ENCODE assay signal across 20 cellular contexts in genomic region chr2:28772351-28772750, GRCh38. TPM values are rescaled to one million over a fixed set of nuclear protein-coding genes. Genes with fewer than 3 reads are reported as not detected.
A peak's percentile ranks its signal among the peaks of the same experiment; 100 is the strongest.
DNase-seq lines count a peak whose midpoint lies in the region; ATAC-seq and TF ChIP-seq lines count a peak whose summit lies in the region.
"Had no signal": no experiment of that assay in that cellular context is flagged by ENCODE, and none has a peak within 500 bp of the region (broad histone marks: within the 10 kb centered on the region; RNA-seq: fewer than 3 reads in every experiment).

No MANE protein-coding gene starts in this region.

- H3K4me2 ChIP-seq in SK-N-SH = no peak overlapping the region
- H3K4me2 ChIP-seq in IMR-90 (ENCODE audit: low read depth, low read length) = no peak overlapping the region
- H3K4me2 ChIP-seq: A549 had no signal

- WGBS in SK-N-SH (ENCODE audit: low lambda C conversion rate) = 98% methylated on average over 2 of the region's 2 CpGs
- no CpG with 5 or more reads among the region's 2 CpGs for WGBS in IMR-90 (ENCODE audit: extremely low coverage in 2 of 2, insufficient read length in 1 of 2), 2 experiments

- H3K4me3 ChIP-seq in SK-N-SH (ENCODE audit: low read depth in 2 of 2, low read length in 1 of 2) (no peak overlapping the region), IMR-90 (ENCODE audit: insufficient read depth, low read depth, low read length) (no peak overlapping the region)
- H3K4me3 ChIP-seq: A549, K562 had no signal

- H4K91ac ChIP-seq in IMR-90 (ENCODE audit: insufficient read depth, low read depth, low read length) = no peak overlapping the region

- peaks cover 14% of the 10 kb centered on the region for H3K36me3 Mint-ChIP-seq in type B pancreatic cell
- peaks cover 37% of the 10 kb centered on the region for H3K36me3 Mint-ChIP-seq in stimulated activated effector memory CD8-positive, alpha-beta T cell treated with anti-CD3 and anti-CD28 coated beads, Interleukin-12 subunit alpha, Interleukin-12 subunit beta, amount 100 ng/mL, for 72 hours

- TF ChIP-seq EP300 in SK-N-SH (IDR thresholded peaks at IDR 0.05; ENCODE audit: borderline replicate concordance in 1 of 2, low read depth in 1 of 2, low read length in 1 of 2) = no peak

- no peak for TF ChIP-seq POLR2A in IMR-90 (IDR thresholded peaks at IDR 0.05; ENCODE audit: low read depth, low read length)

- H3K56ac ChIP-seq in IMR-90 (ENCODE audit: extremely low read depth, insufficient read depth, low read length) = no peak overlapping the region

- DNase-seq in SK-N-SH (no peak), IMR-90 (no peak), type B pancreatic cell (ENCODE audit: extremely low spot score, unreplicated experiment) (no peak), SHP77 (lab: John Stamatoyannopoulos, UW) (no peak), LoVo (ENCODE audit: low spot score) (no peak)
- DNase-seq in stimulated activated effector memory CD8-positive, alpha-beta T cell treated with anti-CD3 and anti-CD28 coated beads, Interleukin-12 subunit alpha, Interleukin-12 subunit beta, amount 100 ng/mL, for 72 hours (ENCODE audit: low spot score in 2 of 2) = no peak
- DNase-seq: AML-193, Caco-2, DMS153, DMS79, GDM1, GOT3, H7, HFFc6 had no signal

- no peak overlapping the region for H2AK9ac ChIP-seq in IMR-90 (replicated peaks; ENCODE audit: low read depth, low read length, poor library complexity)

- ATAC-seq in SK-N-SH treated with all-trans-retinoic acid at 6 μM for 48 hours (no peak), IMR-90 (ENCODE audit: low read depth) (no peak), esophagus mucosa (peak; percentile 52)
- ATAC-seq in stimulated activated effector memory CD8-positive, alpha-beta T cell treated with anti-CD3 and anti-CD28 coated beads, Interleukin-12 subunit alpha, Interleukin-12 subunit beta, amount 100 ng/mL, for 72 hours = no peak
- ATAC-seq: HCT116, K562 had no signal

- H3K4me1 ChIP-seq in SK-N-SH (ENCODE audit: control insufficient read depth in 1 of 2, insufficient read depth in 2 of 2, low read depth in 1 of 2, low read length in 1 of 2) = no peaks in the 10 kb centered on the region
- H3K4me1 ChIP-seq in IMR-90 (ENCODE audit: control insufficient read depth, insufficient read depth, low read length) = no peaks in the 10 kb centered on the region; the same call in 1 of the 2 replicates
- H3K4me1 ChIP-seq: A549, Caco-2 had no signal

- H3K79me1 ChIP-seq in IMR-90 (ENCODE audit: low read depth in 1 of 2, low read length in 2 of 2) = peaks cover 8 to 77% of the 10 kb centered on the region in 2 experiments

- H3K36me3 ChIP-seq in SK-N-SH (replicated peaks in 1 of 2; ENCODE audit: control insufficient read depth in 1 of 2, insufficient read depth in 2 of 2, low read length in 1 of 2) = peaks cover 9 to 25% of the 10 kb centered on the region in 2 experiments
- H3K36me3 ChIP-seq in IMR-90 (ENCODE audit: control insufficient read depth, insufficient read depth, low read length) = no peaks in the 10 kb centered on the region; the same call in 1 of the 2 replicates

- TF ChIP-seq RAD21 in SK-N-SH (IDR thresholded peaks at IDR 0.05; ENCODE audit: low read length) (no peak), IMR-90 (IDR thresholded peaks at IDR 0.05; ENCODE audit: low read length) (no peak)

- H3F3A ChIP-seq in SK-N-SH (replicated peaks; ENCODE audit: insufficient read depth) = no peaks in the 10 kb centered on the region

- BruUV-seq in IMR-90 (replicated peaks; lab: Mats Ljungman, UMichigan) = TSS peak; percentile 5

- H3K27ac ChIP-seq in SK-N-SH (ENCODE audit: low read depth in 2 of 2, low read length in 1 of 2) = no peak overlapping the region
- no peak overlapping the region for H3K27ac ChIP-seq in IMR-90 (ENCODE audit: insufficient read depth, low read length)
- H3K27ac ChIP-seq: A549 had no signal

- H3K27ac Mint-ChIP-seq in type B pancreatic cell = no peak overlapping the region
- no peak overlapping the region for H3K27ac Mint-ChIP-seq in stimulated activated effector memory CD8-positive, alpha-beta T cell treated with anti-CD3 and anti-CD28 coated beads, Interleukin-12 subunit alpha, Interleukin-12 subunit beta, amount 100 ng/mL, for 72 hours
- H3K27ac Mint-ChIP-seq: HFFc6 had no signal

- CTCF ChIA-PET in SK-N-SH (lab: Yijun Ruan, JAX) (interaction anchor here (2.6 kb wide), 1 partner anchor 205 kb away, joined by 7 read pairs; no protein-coding TSS in a partner anchor), IMR-90 (lab: Yijun Ruan, JAX) (interaction anchor here (0.7 kb wide), 1 partner anchor 198 kb away, joined by 9 read pairs; no protein-coding TSS in a partner anchor)

- H3K9me1 ChIP-seq in IMR-90 (ENCODE audit: insufficient read depth, low read length) = peaks cover 4% of the 10 kb centered on the region

- H4K8ac ChIP-seq in IMR-90 (ENCODE audit: low read depth in 2 of 2, low read length in 2 of 2) = no peak overlapping the region

- H3K9me3 ChIP-seq in SK-N-SH (no peaks in the 10 kb centered on the region), IMR-90 (ENCODE audit: control insufficient read depth, insufficient read depth, low read length) (no peaks in the 10 kb centered on the region)
- H3K9me3 ChIP-seq: Caco-2 had no signal

- TF ChIP-seq CTCF in SK-N-SH (IDR thresholded peaks at IDR 0.05) (no peak), IMR-90 (conservative IDR thresholded peaks at IDR 0.05; ENCODE audit: low read depth, low read length) (no peak), type B pancreatic cell (conservative IDR thresholded peaks at IDR 0.05) (no peak)

- peaks cover 6% of the 10 kb centered on the region for H3K9me3 Mint-ChIP-seq in type B pancreatic cell
- H3K9me3 Mint-ChIP-seq in stimulated activated effector memory CD8-positive, alpha-beta T cell treated with anti-CD3 and anti-CD28 coated beads, Interleukin-12 subunit alpha, Interleukin-12 subunit beta, amount 100 ng/mL, for 72 hours = no peaks in the 10 kb centered on the region
- H3K9me3 Mint-ChIP-seq: HFFc6 had no signal

- H3K4ac ChIP-seq in IMR-90 (ENCODE audit: low read depth, low read length) = no peak overlapping the region

- H3K27me3 Mint-ChIP-seq in type B pancreatic cell = no peaks in the 10 kb centered on the region

- no peaks in the 10 kb centered on the region for H3K9me2 ChIP-seq in SK-N-SH

- no peak overlapping the region for H2AK5ac ChIP-seq in IMR-90 (ENCODE audit: low read depth, low read length)

- in situ Hi-C loops in IMR-90 (cut with MboI; ENCODE audit: low sequenced_read_pairs) = no loop called here

- H3K27me3 ChIP-seq in SK-N-SH (ENCODE audit: insufficient read depth) = no peaks in the 10 kb centered on the region
- H3K27me3 ChIP-seq in IMR-90 (ENCODE audit: control insufficient read depth, insufficient read depth, low read length) = no peaks in the 10 kb centered on the region

- peak overlapping the region; percentile 14 for H3K4me3 Mint-ChIP-seq in type B pancreatic cell
- no peak overlapping the region for H3K4me3 Mint-ChIP-seq in stimulated activated effector memory CD8-positive, alpha-beta T cell treated with anti-CD3 and anti-CD28 coated beads, Interleukin-12 subunit alpha, Interleukin-12 subunit beta, amount 100 ng/mL, for 72 hours
- H3K4me3 Mint-ChIP-seq: HFFc6 had no signal

- intact Hi-C loops in IMR-90 (cut with micrococcal nuclease) = no loop called here

- peaks cover 100% of the 10 kb centered on the region for H3K79me2 ChIP-seq in SK-N-SH (ENCODE audit: insufficient read depth)

- peaks cover 16% of the 10 kb centered on the region for H3K4me1 Mint-ChIP-seq in type B pancreatic cell (ENCODE audit: unreplicated experiment)
- peaks cover 58% of the 10 kb centered on the region for H3K4me1 Mint-ChIP-seq in stimulated activated effector memory CD8-positive, alpha-beta T cell treated with anti-CD3 and anti-CD28 coated beads, Interleukin-12 subunit alpha, Interleukin-12 subunit beta, amount 100 ng/mL, for 72 hours

- no peak overlapping the region for H3K18ac ChIP-seq in IMR-90 (ENCODE audit: low read depth, low read length)

- no peak overlapping the region for H2BK20ac ChIP-seq in IMR-90 (ENCODE audit: low read depth, low read length)

- H2BK120ac ChIP-seq in IMR-90 (ENCODE audit: low read depth, low read length) = no peak overlapping the region

- no peak overlapping the region for H3K23ac ChIP-seq in IMR-90 (ENCODE audit: low read depth, low read length)

- H3K14ac ChIP-seq in IMR-90 (replicated peaks; ENCODE audit: low read depth, low read length) = no peak overlapping the region

- no peak overlapping the region for H2BK5ac ChIP-seq in IMR-90 (ENCODE audit: low read depth, low read length, poor library complexity, severe bottlenecking)

- POLR2A ChIA-PET in SK-N-SH (lab: Yijun Ruan, JAX) = no interaction called here
- POLR2A ChIA-PET in IMR-90 (lab: Charles Lee; ENCODE audit: unreplicated experiment) = no interaction called here

- dilution Hi-C loops in IMR-90 (cut with HindIII; ENCODE audit: low sequenced_read_pairs, unreplicated experiment) = no loop called here

- no peak overlapping the region for H3K9ac ChIP-seq in SK-N-SH
- H3K9ac ChIP-seq in IMR-90 (ENCODE audit: low read depth, low read length) = no peak overlapping the region

- H2AFZ ChIP-seq in SK-N-SH (ENCODE audit: low read depth) = no peak overlapping the region
- no peak overlapping the region for H2AFZ ChIP-seq in IMR-90 (replicated peaks; ENCODE audit: low read length, poor library complexity)

- no peak overlapping the region for H4K5ac ChIP-seq in IMR-90 (ENCODE audit: low read depth, low read length)

- no peak overlapping the region for H2BK15ac ChIP-seq in IMR-90 (ENCODE audit: low read depth, low read length)

- peaks cover 96% of the 10 kb centered on the region for H4K20me1 ChIP-seq in SK-N-SH (ENCODE audit: insufficient read depth)
- H4K20me1 ChIP-seq in IMR-90 (ENCODE audit: insufficient read depth, low read length) = peaks cover 93% of the 10 kb centered on the region

RNA-seq across cellular contexts. Expression of gene PPP1CB, which starts 20.7 kb away (rescaled TPM):
- polyA plus RNA-seq in SK-N-SH (2012; rRNA removed) = 21.7 and 24.7 TPM in 2 replicates
- polyA plus RNA-seq in SK-N-SH (2012; cell fraction: cytosol; rRNA removed) = 26.6 and 31.3 TPM in 2 replicates
- polyA plus RNA-seq in SK-N-SH (2012; cell fraction: nucleus; rRNA removed) = 9.1 and 17.2 TPM in 2 replicates
- 111 and 271 TPM in 2 replicates for total RNA-seq in IMR-90 (2012; rRNA removed)
- polyA plus RNA-seq in IMR-90 (2012; rRNA removed) = 20.4 and 37.7 TPM in 2 replicates
- 9.2 and 10.0 TPM in 2 replicates for polyA plus RNA-seq in IMR-90 (2012; cell fraction: cytosol; rRNA removed)
- polyA plus RNA-seq in IMR-90 (2012; cell fraction: nucleus; rRNA removed; ENCODE audit: low replicate concordance) = 4.0 and 16.3 TPM in 2 replicates
- total RNA-seq in esophagus mucosa = 327 TPM
- 222 and 227 TPM in 2 replicates for total RNA-seq in type B pancreatic cell (ENCODE audit: low replicate concordance)

RNA-seq across cellular contexts. Expression of gene SPDYA, which starts 38.3 kb away (rescaled TPM):
- polyA plus RNA-seq in SK-N-SH (2012; rRNA removed) (0.10 TPM in 1 of 2 replicates, not detected in the other), IMR-90 (2012; rRNA removed) (not detected in 2 replicates)
- 0.04 TPM in 2 replicates for polyA plus RNA-seq in SK-N-SH (2012; cell fraction: cytosol; rRNA removed)
- 0.11 and 0.18 TPM in 2 replicates for polyA plus RNA-seq in SK-N-SH (2012; cell fraction: nucleus; rRNA removed)
- total RNA-seq in IMR-90 (2012; rRNA removed) (not detected in 2 replicates), esophagus mucosa (0.92 TPM), type B pancreatic cell (ENCODE audit: low replicate concordance) (1.3 and 1.7 TPM in 2 replicates)
- polyA plus RNA-seq in IMR-90 (2012; cell fraction: cytosol; rRNA removed) = 0.03 TPM in 1 of 2 replicates, not detected in the other
- polyA plus RNA-seq in IMR-90 (2012; cell fraction: nucleus; rRNA removed; ENCODE audit: low replicate concordance) = 0.18 TPM in 1 of 2 replicates, not detected in the other
- polyA plus RNA-seq: BJ had no signal
